ENCODE assay signal across 1 cellular context in the genomic region with DNA sequence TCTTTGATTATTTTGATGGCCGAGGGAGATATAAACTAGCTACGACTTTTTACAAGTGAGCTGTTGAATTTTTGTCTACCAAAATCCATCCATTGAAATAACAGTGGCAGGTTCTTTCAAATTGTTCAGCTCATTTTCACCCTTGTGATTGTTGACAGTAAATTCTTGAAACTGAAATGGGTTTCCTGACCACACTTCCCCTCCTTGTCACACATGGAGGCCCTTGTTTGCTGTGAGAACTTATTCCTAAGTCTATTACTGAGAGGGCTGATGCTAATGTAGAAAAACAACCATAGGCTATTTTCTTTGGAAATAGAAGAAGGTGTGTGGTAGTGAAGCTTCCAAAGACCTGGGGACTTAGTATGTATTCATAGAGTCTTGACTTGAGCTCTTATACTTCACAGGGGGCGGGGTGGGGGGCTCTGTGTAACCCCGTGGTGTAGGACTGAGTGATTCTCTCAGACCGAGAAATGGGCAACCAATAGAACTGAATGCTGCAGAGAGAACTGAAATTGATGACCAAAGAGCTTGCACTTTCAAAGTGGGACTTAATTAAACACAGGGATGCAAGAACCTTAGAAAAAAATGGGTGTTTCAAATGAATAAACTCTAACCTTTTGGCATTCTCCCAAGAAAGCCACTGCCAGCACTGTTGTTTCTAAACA.
TF ChIP-seq lines count a peak whose summit lies in the region.

No MANE protein-coding gene starts in this region.

TF ChIP-seq in GM12878, 131 proteins besides CTCF, POLR2A, EP300 and RAD21 (continued from another document):
- TF ChIP-seq, protein P1, sequence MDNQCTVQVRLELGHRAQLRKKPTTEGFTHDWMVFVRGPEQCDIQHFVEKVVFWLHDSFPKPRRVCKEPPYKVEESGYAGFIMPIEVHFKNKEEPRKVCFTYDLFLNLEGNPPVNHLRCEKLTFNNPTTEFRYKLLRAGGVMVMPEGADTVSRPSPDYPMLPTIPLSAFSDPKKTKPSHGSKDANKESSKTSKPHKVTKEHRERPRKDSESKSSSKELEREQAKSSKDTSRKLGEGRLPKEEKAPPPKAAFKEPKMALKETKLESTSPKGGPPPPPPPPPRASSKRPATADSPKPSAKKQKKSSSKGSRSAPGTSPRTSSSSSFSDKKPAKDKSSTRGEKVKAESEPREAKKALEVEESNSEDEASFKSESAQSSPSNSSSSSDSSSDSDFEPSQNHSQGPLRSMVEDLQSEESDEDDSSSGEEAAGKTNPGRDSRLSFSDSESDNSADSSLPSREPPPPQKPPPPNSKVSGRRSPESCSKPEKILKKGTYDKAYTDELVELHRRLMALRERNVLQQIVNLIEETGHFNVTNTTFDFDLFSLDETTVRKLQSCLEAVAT (IDR thresholded peaks at IDR 0.05), result no peak
- TF ChIP-seq RAD51 (IDR thresholded peaks at IDR 0.05) (no peak), PAX5 (IDR thresholded peaks at IDR 0.05; ENCODE audit: borderline replicate concordance, low read depth, low read length) (no peak), RUNX3 (IDR thresholded peaks at IDR 0.05; ENCODE audit: low read length) (no peak), SPI1 (IDR thresholded peaks at IDR 0.05; ENCODE audit: borderline replicate concordance, insufficient read depth, low read depth, low read length) (no peak), NBN (IDR thresholded peaks at IDR 0.05) (no peak), ZNF622 (IDR thresholded peaks at IDR 0.05) (no peak), HCFC1 (IDR thresholded peaks at IDR 0.05; ENCODE audit: low read length) (no peak), RCOR1 (conservative IDR thresholded peaks at IDR 0.05; ENCODE audit: low read depth, low read length) (no peak), NR2F1 (conservative IDR thresholded peaks at IDR 0.05) (no peak)
- TF ChIP-seq, protein P2, sequence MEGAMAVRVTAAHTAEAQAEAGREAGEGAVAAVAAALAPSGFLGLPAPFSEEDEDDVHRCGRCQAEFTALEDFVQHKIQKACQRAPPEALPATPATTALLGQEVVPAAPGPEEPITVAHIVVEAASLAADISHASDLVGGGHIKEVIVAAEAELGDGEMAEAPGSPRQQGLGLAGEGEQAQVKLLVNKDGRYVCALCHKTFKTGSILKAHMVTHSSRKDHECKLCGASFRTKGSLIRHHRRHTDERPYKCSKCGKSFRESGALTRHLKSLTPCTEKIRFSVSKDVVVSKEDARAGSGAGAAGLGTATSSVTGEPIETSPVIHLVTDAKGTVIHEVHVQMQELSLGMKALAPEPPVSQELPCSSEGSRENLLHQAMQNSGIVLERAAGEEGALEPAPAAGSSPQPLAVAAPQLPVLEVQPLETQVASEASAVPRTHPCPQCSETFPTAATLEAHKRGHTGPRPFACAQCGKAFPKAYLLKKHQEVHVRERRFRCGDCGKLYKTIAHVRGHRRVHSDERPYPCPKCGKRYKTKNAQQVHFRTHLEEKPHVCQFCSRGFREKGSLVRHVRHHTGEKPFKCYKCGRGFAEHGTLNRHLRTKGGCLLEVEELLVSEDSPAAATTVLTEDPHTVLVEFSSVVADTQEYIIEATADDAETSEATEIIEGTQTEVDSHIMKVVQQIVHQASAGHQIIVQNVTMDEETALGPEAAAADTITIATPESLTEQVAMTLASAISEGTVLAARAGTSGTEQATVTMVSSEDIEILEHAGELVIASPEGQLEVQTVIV (IDR thresholded peaks at IDR 0.05; ENCODE audit: borderline replicate concordance, partially characterized antibody), result no peak
- TF ChIP-seq, protein P3, sequence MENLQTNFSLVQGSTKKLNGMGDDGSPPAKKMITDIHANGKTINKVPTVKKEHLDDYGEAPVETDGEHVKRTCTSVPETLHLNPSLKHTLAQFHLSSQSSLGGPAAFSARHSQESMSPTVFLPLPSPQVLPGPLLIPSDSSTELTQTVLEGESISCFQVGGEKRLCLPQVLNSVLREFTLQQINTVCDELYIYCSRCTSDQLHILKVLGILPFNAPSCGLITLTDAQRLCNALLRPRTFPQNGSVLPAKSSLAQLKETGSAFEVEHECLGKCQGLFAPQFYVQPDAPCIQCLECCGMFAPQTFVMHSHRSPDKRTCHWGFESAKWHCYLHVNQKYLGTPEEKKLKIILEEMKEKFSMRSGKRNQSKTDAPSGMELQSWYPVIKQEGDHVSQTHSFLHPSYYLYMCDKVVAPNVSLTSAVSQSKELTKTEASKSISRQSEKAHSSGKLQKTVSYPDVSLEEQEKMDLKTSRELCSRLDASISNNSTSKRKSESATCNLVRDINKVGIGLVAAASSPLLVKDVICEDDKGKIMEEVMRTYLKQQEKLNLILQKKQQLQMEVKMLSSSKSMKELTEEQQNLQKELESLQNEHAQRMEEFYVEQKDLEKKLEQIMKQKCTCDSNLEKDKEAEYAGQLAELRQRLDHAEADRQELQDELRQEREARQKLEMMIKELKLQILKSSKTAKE (IDR thresholded peaks at IDR 0.05; ENCODE audit: low read depth, poor library complexity, severe bottlenecking), result no peak
